Comparison of ENCODE assay signal across 15 cellular contexts in the genomic region with DNA sequence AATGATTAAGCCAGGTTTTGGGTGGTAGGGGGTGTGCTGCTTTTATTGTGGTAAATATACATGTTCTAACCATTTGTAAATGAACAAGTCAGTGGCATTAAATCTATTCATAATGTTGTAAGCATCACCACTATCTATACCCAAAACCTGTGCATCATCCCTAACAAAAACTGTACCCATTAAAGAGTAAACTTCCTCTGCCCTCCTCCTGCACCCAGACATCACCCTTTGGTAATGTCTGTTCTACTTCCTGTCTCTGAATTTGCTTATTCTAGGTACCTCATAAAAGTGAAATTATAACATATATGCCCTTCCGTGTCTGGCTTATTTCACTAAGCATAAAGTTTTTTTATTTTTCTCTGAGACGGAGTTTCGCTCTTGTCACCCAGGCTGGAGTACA. TPM values are rescaled to one million over a fixed set of nuclear protein-coding genes. Genes with fewer than 3 reads are reported as not detected.
DNase-seq lines count a peak whose midpoint lies in the region; ATAC-seq and TF ChIP-seq lines count a peak whose summit lies in the region.
"Had no signal": no experiment of that assay in that cellular context is flagged by ENCODE, and none has a peak within 500 bp of the region (broad histone marks: within the 10 kb centered on the region; RNA-seq: fewer than 3 reads in every experiment).

No MANE protein-coding gene starts in this region.

- H3K27ac Mint-ChIP-seq in activated CD4-positive, alpha-beta T cell treated with anti-CD3 and anti-CD28 coated beads, Interleukin-2, amount 10 ng/mL, durations not matched to agents 7 days and 5 days = peak overlapping the region; percentile 84
- peak overlapping the region; percentile 84 for H3K27ac Mint-ChIP-seq in activated naive CD8-positive, alpha-beta T cell
- H3K27ac Mint-ChIP-seq in natural killer cell = peak overlapping the region; percentile 27 to 80

- no peak for TF ChIP-seq CTCF in KMS-11 (conservative IDR thresholded peaks at IDR 0.05; ENCODE audit: low read depth, low read length)
- no peak for TF ChIP-seq CTCF in natural killer cell (IDR thresholded peaks at IDR 0.05)

- H3K27me3 ChIP-seq in KMS-11 (ENCODE audit: insufficient read depth, low read depth) = no peaks in the 10 kb centered on the region

- peak; percentile 27 for DNase-seq in activated CD4-positive, alpha-beta T cell treated with anti-CD3 and anti-CD28 coated beads, Interleukin-2, amount 10 ng/mL, durations not matched to agents 7 days and 5 days
- no peak for DNase-seq in activated CD4-positive, alpha-beta T cell treated with anti-CD3 and anti-CD28 coated beads, Interleukin-2, amount 50 U/mL, for 1 hour
- DNase-seq in natural killer cell (no peak), GOT3 (lab: John Stamatoyannopoulos, UW) (no peak), NCI-H526 (lab: John Stamatoyannopoulos, UW) (no peak)
- DNase-seq: COR-L47; GM23248; MV-4-11; NCI-H2081 treated with DMSO at 0.1 percent for 48 hours; right cardiac atrium; RPMI8226; stimulated activated CD8-positive, alpha-beta memory T cell treated with anti-CD3 and anti-CD28 coated beads, Interleukin-4, amount 100 ng/mL, for 48 hours had no signal

- no peak overlapping the region for H3K9ac ChIP-seq in KMS-11
- H3K9ac ChIP-seq: GM23248 had no signal

- peak overlapping the region; percentile 30; the same call in 1 of the 2 replicates for H3K4me2 ChIP-seq in KMS-11

- peaks cover 88% of the 10 kb centered on the region for H3K79me2 ChIP-seq in KMS-11 (ENCODE audit: insufficient read depth, low read depth)

- H3K27ac ChIP-seq in KMS-11 = peak overlapping the region; percentile 36; the same call in 1 of the 2 replicates
- H3K27ac ChIP-seq: GM23248 had no signal

- CTCF ChIA-PET in activated CD4-positive, alpha-beta T cell treated with anti-CD3 and anti-CD28 coated beads, Interleukin-2, amount 10 ng/mL, durations not matched to agents 7 days and 5 days (lab: Charles Lee) = interaction anchor here (1.3 kb wide), 1 partner anchor 14 kb away, joined by 4 read pairs; no protein-coding TSS in a partner anchor

- ATAC-seq in natural killer cell (peak in 2 of 3 donors; percentile 29 to 58), GM21619 (IDR thresholded peaks at IDR 0.05; ENCODE audit: unreplicated experiment) (no peak)
- ATAC-seq: right cardiac atrium had no signal

- no peaks in the 10 kb centered on the region for H3K9me3 Mint-ChIP-seq in activated CD4-positive, alpha-beta T cell treated with anti-CD3 and anti-CD28 coated beads, Interleukin-2, amount 10 ng/mL, durations not matched to agents 7 days and 5 days
- no peaks in the 10 kb centered on the region for H3K9me3 Mint-ChIP-seq in activated naive CD8-positive, alpha-beta T cell (ENCODE audit: low read depth)
- no peaks in the 10 kb centered on the region for H3K9me3 Mint-ChIP-seq in natural killer cell

- no peak overlapping the region for H3K4me3 ChIP-seq in KMS-11 (IDR thresholded peaks at IDR 0.05; ENCODE audit: insufficient read depth, low read depth, low read length)
- H3K4me3 ChIP-seq: GM23248 had no signal

- peaks cover 59% of the 10 kb centered on the region for H3K36me3 Mint-ChIP-seq in activated CD4-positive, alpha-beta T cell treated with anti-CD3 and anti-CD28 coated beads, Interleukin-2, amount 10 ng/mL, durations not matched to agents 7 days and 5 days (ENCODE audit: low read depth)
- H3K36me3 Mint-ChIP-seq in activated naive CD8-positive, alpha-beta T cell = peaks cover 27% of the 10 kb centered on the region
- H3K36me3 Mint-ChIP-seq in natural killer cell = peaks cover 23% of the 10 kb centered on the region

- H3K27me3 Mint-ChIP-seq in activated CD4-positive, alpha-beta T cell treated with anti-CD3 and anti-CD28 coated beads, Interleukin-2, amount 10 ng/mL, durations not matched to agents 7 days and 5 days = no peaks in the 10 kb centered on the region
- H3K27me3 Mint-ChIP-seq in activated naive CD8-positive, alpha-beta T cell = no peaks in the 10 kb centered on the region
- H3K27me3 Mint-ChIP-seq in natural killer cell (ENCODE audit: low read depth in 2 of 2) = no peaks in the 10 kb centered on the region

- peaks cover 28% of the 10 kb centered on the region for H3K36me3 ChIP-seq in KMS-11 (ENCODE audit: insufficient read depth)

- intact Hi-C loops in natural killer cell (cut with micrococcal nuclease) = no loop called here

- peaks cover 43% of the 10 kb centered on the region for H3K4me1 Mint-ChIP-seq in activated CD4-positive, alpha-beta T cell treated with anti-CD3 and anti-CD28 coated beads, Interleukin-2, amount 10 ng/mL, durations not matched to agents 7 days and 5 days
- H3K4me1 Mint-ChIP-seq in activated naive CD8-positive, alpha-beta T cell (ENCODE audit: low read depth) = peaks cover 40% of the 10 kb centered on the region
- peaks cover 26 to 32% of the 10 kb centered on the region in 2 donors for H3K4me1 Mint-ChIP-seq in natural killer cell

- peaks cover 4% of the 10 kb centered on the region; the same call in 1 of the 2 replicates for H4K20me1 ChIP-seq in KMS-11 (ENCODE audit: insufficient read depth)

- H3K4me3 Mint-ChIP-seq in activated CD4-positive, alpha-beta T cell treated with anti-CD3 and anti-CD28 coated beads, Interleukin-2, amount 10 ng/mL, durations not matched to agents 7 days and 5 days = peak overlapping the region; percentile 3
- peak overlapping the region; percentile 53 for H3K4me3 Mint-ChIP-seq in activated naive CD8-positive, alpha-beta T cell
- no peak overlapping the region for H3K4me3 Mint-ChIP-seq in natural killer cell

- H2AFZ ChIP-seq in KMS-11 (ENCODE audit: low read depth) = no peak overlapping the region
- H2AFZ ChIP-seq: GM23248 had no signal

- H3K4me1 ChIP-seq in KMS-11 (ENCODE audit: low read depth, poor library complexity, severe bottlenecking) = peaks cover 35% of the 10 kb centered on the region

- POLR2A ChIA-PET in activated CD4-positive, alpha-beta T cell treated with anti-CD3 and anti-CD28 coated beads, Interleukin-2, amount 10 ng/mL, durations not matched to agents 7 days and 5 days (lab: Charles Lee) = no interaction called here

RNA-seq across cellular contexts. Expression of a gene that starts 14.1 kb away (rescaled TPM):
- 10 to 100 TPM; 57.1 to 57.3 TPM for total RNA-seq in activated CD4-positive, alpha-beta T cell treated with anti-CD3 and anti-CD28 coated beads, Interleukin-2, amount 10 ng/mL, durations not matched to agents 7 days and 5 days
- total RNA-seq in natural killer cell = 10 to 100 TPM; 37.0 to 52.0 (median 39.3) TPM
